9 cellular contexts compared by ENCODE assay signal in the genomic region with DNA sequence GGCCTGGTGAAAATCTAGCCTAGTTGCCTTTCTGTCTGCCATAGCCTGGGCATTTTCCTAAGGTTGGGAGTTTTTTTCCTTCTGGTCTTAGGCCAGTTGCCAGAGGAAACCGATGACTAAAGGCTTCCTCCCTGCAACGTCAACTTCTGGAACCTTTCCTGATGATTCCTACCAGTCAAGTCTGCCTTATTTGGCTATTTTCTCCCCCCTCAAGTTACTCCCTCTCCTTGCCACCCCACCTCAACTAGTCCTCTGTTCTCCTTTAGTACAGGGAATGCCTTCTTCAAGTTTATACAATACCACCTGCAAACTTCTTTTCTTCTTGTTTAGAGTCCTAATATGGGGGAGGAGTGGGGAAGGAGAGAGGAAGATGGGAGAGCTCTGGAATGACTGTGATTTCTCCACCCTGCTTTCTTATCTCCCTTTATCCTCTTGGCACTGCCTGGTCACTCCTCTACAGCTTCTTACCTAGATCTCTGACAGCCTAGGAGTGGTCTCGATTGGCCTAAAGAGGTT. TPM values are rescaled to one million over a fixed set of nuclear protein-coding genes. Genes with fewer than 3 reads are reported as not detected.
DNase-seq lines count a peak whose midpoint lies in the region; ATAC-seq, FAIRE-seq and TF ChIP-seq lines count a peak whose summit lies in the region.
"Had no signal": no experiment of that assay in that cellular context is flagged by ENCODE, and none has a peak within 500 bp of the region (broad histone marks: within the 10 kb centered on the region; RNA-seq: fewer than 3 reads in every experiment).

No MANE protein-coding gene starts in this region.

- no peak for ATAC-seq in HG02610 (IDR thresholded peaks at IDR 0.05; ENCODE audit: unreplicated experiment)

- H3K4me1 Mint-ChIP-seq in T-helper 1 cell treated with Interleukin-12 subunit alpha and Interleukin-12 subunit beta and Interleukin-4 antibody, amounts not matched to agents 30 μg/mL and 1 μg/mL, for 36 hours (ENCODE audit: low read depth), result peaks cover 63% of the 10 kb centered on the region

- no peak for TF ChIP-seq POLR2A in testis (IDR thresholded peaks at IDR 0.05)

- H3K4me2 ChIP-seq in keratinocyte (ENCODE audit: control insufficient read depth, extremely low read depth, insufficient read depth, low read depth, low read length), result peak overlapping the region; percentile 55

- peaks cover 45% of the 10 kb centered on the region for H3K36me3 Mint-ChIP-seq in T-helper 1 cell treated with Interleukin-12 subunit alpha and Interleukin-12 subunit beta and Interleukin-4 antibody, amounts not matched to agents 30 μg/mL and 1 μg/mL, for 36 hours (ENCODE audit: low read depth)

- no peak overlapping the region for H2AFZ ChIP-seq in keratinocyte (ENCODE audit: control insufficient read depth, low read length)

- WGBS in testis, 2 donors, result 26 to 35% methylated on average over 2 to 3 of the region's 3 CpGs

- peak overlapping the region; percentile 16 for H3K9ac ChIP-seq in keratinocyte (ENCODE audit: control insufficient read depth, extremely low read depth, insufficient read depth, low read length)

- dilution Hi-C loops in keratinocyte (cut with MboI; ENCODE audit: extremely low pct_ligation_motif_present, low sequenced_read_pairs), result no loop called here

- H4K20me1 ChIP-seq in keratinocyte (ENCODE audit: control insufficient read depth, extremely low read depth, insufficient read depth, low read length), result no peaks in the 10 kb centered on the region

- H3K36me3 ChIP-seq in ascending aorta, result no peaks in the 10 kb centered on the region
- H3K36me3 ChIP-seq in keratinocyte (ENCODE audit: control insufficient read depth in 2 of 2, extremely low read depth in 1 of 2, insufficient read depth in 2 of 2, low read length in 2 of 2), result no peaks in the 10 kb centered on the region
- H3K36me3 ChIP-seq in testis (ENCODE audit: low read depth, missing control alignments), result no peaks in the 10 kb centered on the region

- H3K79me2 ChIP-seq in keratinocyte (ENCODE audit: control insufficient read depth, insufficient read depth, low read length), result peaks cover 85% of the 10 kb centered on the region

- peak overlapping the region; percentile 63 for H3K27ac Mint-ChIP-seq in T-helper 1 cell treated with Interleukin-12 subunit alpha and Interleukin-12 subunit beta and Interleukin-4 antibody, amounts not matched to agents 30 μg/mL and 1 μg/mL, for 36 hours

- no peaks in the 10 kb centered on the region for H3K27me3 ChIP-seq in ascending aorta
- H3K27me3 ChIP-seq in keratinocyte (ENCODE audit: control insufficient read depth, extremely low read depth, insufficient read depth, low read length), result no peaks in the 10 kb centered on the region
- H3K27me3 ChIP-seq in testis, result no peaks in the 10 kb centered on the region

- FAIRE-seq in keratinocyte (lab: Jason Lieb, UNC), result peak; percentile 71
- FAIRE-seq: A204.1 had no signal

- TF ChIP-seq CTCF in ascending aorta (IDR thresholded peaks at IDR 0.05), result no peak
- no peak for TF ChIP-seq CTCF in keratinocyte (optimal IDR thresholded peaks at IDR 0.05 in 1 of 3, IDR thresholded peaks at IDR 0.05 in 1 of 3, conservative IDR thresholded peaks at IDR 0.05 in 1 of 3; ENCODE audit: extremely low read depth in 1 of 3, insufficient read depth in 2 of 3, low read length in 3 of 3)
- TF ChIP-seq CTCF in testis (IDR thresholded peaks at IDR 0.05), result no peak

- no peaks in the 10 kb centered on the region for H3K9me1 ChIP-seq in keratinocyte (ENCODE audit: control insufficient read depth, extremely low read depth, insufficient read depth, low read length)

- H3K4me3 ChIP-seq in ascending aorta (peak overlapping the region in 1 of 2 donors; percentile 38), keratinocyte (ENCODE audit: control insufficient read depth in 2 of 3, extremely low read depth in 1 of 3, insufficient read depth in 2 of 3, low read depth in 1 of 3, low read length in 3 of 3) (peak overlapping the region in 1 of 3 experiments; percentile 4), testis (no peak overlapping the region)

- no peak for DNase-seq in T-helper 1 cell
- peak in 1 of 2 donors; percentile 85 for DNase-seq in ascending aorta (ENCODE audit: low spot score in 2 of 2)
- DNase-seq in keratinocyte (ENCODE audit: low read depth, low spot score), result no peak
- DNase-seq in testis, result peak; percentile 23
- DNase-seq in stimulated activated CD4-positive, alpha-beta T cell treated with anti-CD3 and anti-CD28 coated beads, Interleukin-12 subunit alpha, Interleukin-12 subunit beta, amount 100 ng/mL, for 4 hours, result no peak
- no peak for DNase-seq in NCI-H510A (lab: John Stamatoyannopoulos, UW)

- peak overlapping the region; percentile 91 to 99 for H3K27ac ChIP-seq in ascending aorta
- H3K27ac ChIP-seq in keratinocyte (ENCODE audit: control insufficient read depth, insufficient read depth, low read length), result peak overlapping the region; percentile 52
- H3K27ac ChIP-seq in testis, result peak overlapping the region; percentile 18 to 82

- peaks cover 2 to 47% of the 10 kb centered on the region in 2 donors for H3K4me1 ChIP-seq in ascending aorta
- peaks cover 36% of the 10 kb centered on the region for H3K4me1 ChIP-seq in keratinocyte (ENCODE audit: control insufficient read depth, extremely low read depth, insufficient read depth, low read length)
- H3K4me1 ChIP-seq in testis, result peaks cover 3% of the 10 kb centered on the region

- no peaks in the 10 kb centered on the region for H3K9me3 Mint-ChIP-seq in T-helper 1 cell treated with Interleukin-12 subunit alpha and Interleukin-12 subunit beta and Interleukin-4 antibody, amounts not matched to agents 30 μg/mL and 1 μg/mL, for 36 hours

- intact Hi-C loops in ascending aorta (cut with DNase I) (loop anchor here (1.0 to 2.0 kb wide), 5 partner anchors 10 to 77 kb away; no protein-coding TSS in a partner anchor), testis (cut with DNase I; ENCODE audit: low total_unique reads) (no loop called here)

- H3K4me3 Mint-ChIP-seq in T-helper 1 cell treated with Interleukin-12 subunit alpha and Interleukin-12 subunit beta and Interleukin-4 antibody, amounts not matched to agents 30 μg/mL and 1 μg/mL, for 36 hours, result peak overlapping the region; percentile 28

- H3K9me3 ChIP-seq in ascending aorta (no peaks in the 10 kb centered on the region), keratinocyte (ENCODE audit: control insufficient read depth, low read depth, low read length) (no peaks in the 10 kb centered on the region), testis (no peaks in the 10 kb centered on the region)

- no peaks in the 10 kb centered on the region for H3K27me3 Mint-ChIP-seq in T-helper 1 cell treated with Interleukin-12 subunit alpha and Interleukin-12 subunit beta and Interleukin-4 antibody, amounts not matched to agents 30 μg/mL and 1 μg/mL, for 36 hours (ENCODE audit: low read depth)

RNA-seq across cellular contexts. Expression of gene MSN, which starts 10.6 kb away (rescaled TPM):
- total RNA-seq in ascending aorta (338 TPM), testis (10 to 100 TPM; 30.1 to 53.1 TPM)
- polyA plus RNA-seq in keratinocyte (392 to 551 TPM (median 421 TPM) in 3 replicates), testis (ENCODE audit: insufficient read depth, low read depth, low replicate concordance) (82.7 TPM)
- 105 TPM for polyA plus RNA-seq in keratinocyte (2011; ENCODE audit: low read depth)
- polyA plus RNA-seq in keratinocyte (2011; cell fraction: cytosol; rRNA removed), result 439 and 498 TPM in 2 replicates
- polyA plus RNA-seq in keratinocyte (2011; cell fraction: nucleus; rRNA removed), result 606 and 623 TPM in 2 replicates
- 110 and 441 TPM in 2 replicates for polyA plus RNA-seq in keratinocyte (2012; ENCODE audit: low replicate concordance)
- polyA minus RNA-seq in keratinocyte, result 493 to 669 TPM (median 578 TPM) in 3 replicates
- 319 TPM for polyA minus RNA-seq in keratinocyte (2011; cell fraction: cytosol; rRNA and poly(A)+ RNA removed)
- polyA minus RNA-seq in keratinocyte (2011; cell fraction: nucleus; rRNA and poly(A)+ RNA removed), result 213 and 374 TPM in 2 replicates
